Comparison of ENCODE assay signal across 23 cellular contexts in genomic region chr10:130362308-130362761, GRCh38.
DNase-seq lines count a peak whose midpoint lies in the region; TF ChIP-seq lines count a peak whose summit lies in the region.
"Had no signal": no experiment of that assay in that cellular context is flagged by ENCODE, and none has a peak within 500 bp of the region (broad histone marks: within the 10 kb centered on the region; RNA-seq: fewer than 3 reads in every experiment).

No MANE protein-coding gene starts in this region.

- H3K27me3 Mint-ChIP-seq in activated T-cell treated with anti-CD3 and anti-CD28 coated beads, Interleukin-2, amount 50 U/mL, for 24 hours: peaks cover 2% of the 10 kb centered on the region

- H3K9me3 ChIP-seq in SK-N-SH: no peaks in the 10 kb centered on the region
- H3K9me3 ChIP-seq: Peyer's patch had no signal

- H3K27me3 ChIP-seq in SK-N-SH (ENCODE audit: insufficient read depth): no peaks in the 10 kb centered on the region
- H3K27me3 ChIP-seq: Peyer's patch had no signal

- peaks cover 6% of the 10 kb centered on the region for H3K9me3 Mint-ChIP-seq in activated T-cell treated with anti-CD3 and anti-CD28 coated beads, Interleukin-2, amount 50 U/mL, for 24 hours
- H3K9me3 Mint-ChIP-seq: activated naive CD4-positive, alpha-beta T cell treated with anti-CD3 and anti-CD28 coated beads, Interleukin-2, amount 50 U/mL, for 24 hours had no signal

- no peaks in the 10 kb centered on the region for H3F3A ChIP-seq in SK-N-SH (replicated peaks; ENCODE audit: insufficient read depth)

- no peak overlapping the region for H3K4me3 ChIP-seq in SK-N-SH (ENCODE audit: low read depth in 2 of 2, low read length in 1 of 2)
- H3K4me3 ChIP-seq: GM23248, Peyer's patch had no signal

- POLR2A ChIA-PET in SK-N-SH (lab: Yijun Ruan, JAX): no interaction called here

- CTCF ChIA-PET in SK-N-SH (lab: Yijun Ruan, JAX): interaction anchor here (0.7 to 2.3 kb wide), 11 partner anchors 11 to 1512 kb away, joined by 3 to 14 read pairs (median 5); no protein-coding TSS in a partner anchor

- TF ChIP-seq EP300 in SK-N-SH (IDR thresholded peaks at IDR 0.05; ENCODE audit: borderline replicate concordance in 1 of 2, low read depth in 1 of 2, low read length in 1 of 2): peak in 1 of 2 experiments; percentile 96; a peak in 2 of 4 replicates

- TF ChIP-seq CTCF in SK-N-SH (IDR thresholded peaks at IDR 0.05): no peak

- no peak overlapping the region for H3K27ac Mint-ChIP-seq in activated T-cell treated with anti-CD3 and anti-CD28 coated beads, Interleukin-2, amount 50 U/mL, for 24 hours
- H3K27ac Mint-ChIP-seq: activated naive CD4-positive, alpha-beta T cell treated with anti-CD3 and anti-CD28 coated beads, Interleukin-2, amount 50 U/mL, for 24 hours; memory B cell; naive thymus-derived CD8-positive, alpha-beta T cell; stimulated activated effector memory CD8-positive, alpha-beta T cell treated with anti-CD3 and anti-CD28 coated beads, Interleukin-12 subunit alpha, Interleukin-12 subunit beta, amount 100 ng/mL, for 72 hours; WTC11 had no signal

- H3K4me2 ChIP-seq in SK-N-SH: no peak overlapping the region
- H3K4me2 ChIP-seq: KMS-11 had no signal

- H3K36me3 Mint-ChIP-seq in activated T-cell treated with anti-CD3 and anti-CD28 coated beads, Interleukin-2, amount 50 U/mL, for 24 hours (ENCODE audit: low read depth): no peaks in the 10 kb centered on the region
- H3K36me3 Mint-ChIP-seq: activated naive CD4-positive, alpha-beta T cell treated with anti-CD3 and anti-CD28 coated beads, Interleukin-2, amount 50 U/mL, for 24 hours; naive thymus-derived CD8-positive, alpha-beta T cell; stimulated activated effector memory CD8-positive, alpha-beta T cell treated with anti-CD3 and anti-CD28 coated beads, Interleukin-12 subunit alpha, Interleukin-12 subunit beta, amount 100 ng/mL, for 72 hours had no signal

- H3K4me1 ChIP-seq in SK-N-SH (ENCODE audit: control insufficient read depth in 1 of 2, insufficient read depth in 2 of 2, low read depth in 1 of 2, low read length in 1 of 2): peaks cover 0 to 47% of the 10 kb centered on the region in 2 experiments; a peak in 2 of 4 replicates
- H3K4me1 ChIP-seq: Peyer's patch had no signal

- peak overlapping the region in 1 of 2 experiments; percentile 90; a peak in 2 of 4 replicates for H3K27ac ChIP-seq in SK-N-SH (ENCODE audit: low read depth in 2 of 2, low read length in 1 of 2)
- H3K27ac ChIP-seq: GM23248, KMS-11, Peyer's patch had no signal

- no peaks in the 10 kb centered on the region for H4K20me1 ChIP-seq in SK-N-SH (ENCODE audit: insufficient read depth)

- H3K4me1 Mint-ChIP-seq in activated T-cell treated with anti-CD3 and anti-CD28 coated beads, Interleukin-2, amount 50 U/mL, for 24 hours (ENCODE audit: low read depth): no peaks in the 10 kb centered on the region
- H3K4me1 Mint-ChIP-seq: activated naive CD4-positive, alpha-beta T cell treated with anti-CD3 and anti-CD28 coated beads, Interleukin-2, amount 50 U/mL, for 24 hours; naive thymus-derived CD8-positive, alpha-beta T cell; stimulated activated effector memory CD8-positive, alpha-beta T cell treated with anti-CD3 and anti-CD28 coated beads, Interleukin-12 subunit alpha, Interleukin-12 subunit beta, amount 100 ng/mL, for 72 hours; WTC11 had no signal

- no peak overlapping the region for H2AFZ ChIP-seq in SK-N-SH (ENCODE audit: low read depth)
- H2AFZ ChIP-seq: GM23248 had no signal

- DNase-seq in activated CD8-positive, alpha-beta memory T cell treated with anti-CD3 and anti-CD28 coated beads, Interleukin-2, amount 50 U/mL, for 48 hours: peak; percentile 26
- no peak for DNase-seq in activated CD8-positive, alpha-beta memory T cell treated with anti-CD3 and anti-CD28 coated beads, Interleukin-2, amount 50 U/mL, for 4 hours
- DNase-seq in SK-N-SH (peak; percentile 90), left kidney (ENCODE audit: low read depth, low spot score) (peak; percentile 95), ureter (ENCODE audit: low spot score) (peak; percentile 10), cerebellar cortex (ENCODE audit: low spot score) (no peak), OCI-M1 (lab: John Stamatoyannopoulos, UW) (no peak)
- no peak for DNase-seq in activated T-cell treated with anti-CD3 and anti-CD28 coated beads, Interleukin-2, amount 50 U/mL, for 24 hours
- DNase-seq: ACHN; activated CD4-positive, alpha-beta T cell treated with anti-CD3 and anti-CD28 coated beads, Interleukin-2, amount 50 U/mL, for 48 hours; activated T-cell treated with anti-CD3 and anti-CD28 coated beads, Interleukin-2, amount 50 U/mL, for 48 hours; C1 segment of cervical spinal cord; central memory CD4-positive, alpha-beta T cell; foreskin fibroblast; GF-D8; GM23248; naive thymus-derived CD8-positive, alpha-beta T cell; Peyer's patch had no signal

- no peak; the same call in none of the 2 replicates for TF ChIP-seq RAD21 in SK-N-SH (IDR thresholded peaks at IDR 0.05; ENCODE audit: low read length)

- H3K4me3 Mint-ChIP-seq in activated T-cell treated with anti-CD3 and anti-CD28 coated beads, Interleukin-2, amount 50 U/mL, for 24 hours: no peak overlapping the region
- H3K4me3 Mint-ChIP-seq: activated naive CD4-positive, alpha-beta T cell treated with anti-CD3 and anti-CD28 coated beads, Interleukin-2, amount 50 U/mL, for 24 hours; memory B cell; naive thymus-derived CD8-positive, alpha-beta T cell; stimulated activated effector memory CD8-positive, alpha-beta T cell treated with anti-CD3 and anti-CD28 coated beads, Interleukin-12 subunit alpha, Interleukin-12 subunit beta, amount 100 ng/mL, for 72 hours; WTC11 had no signal

- no peaks in the 10 kb centered on the region for H3K9me2 ChIP-seq in SK-N-SH

- H3K9ac ChIP-seq in SK-N-SH: no peak overlapping the region
- H3K9ac ChIP-seq: GM23248, KMS-11 had no signal

- no peaks in the 10 kb centered on the region for H3K79me2 ChIP-seq in SK-N-SH (ENCODE audit: insufficient read depth)

- WGBS in SK-N-SH (ENCODE audit: low lambda C conversion rate): 0% methylated on average over 3 of the region's 9 CpGs

- no peaks in the 10 kb centered on the region for H3K36me3 ChIP-seq in SK-N-SH (replicated peaks in 1 of 2; ENCODE audit: control insufficient read depth in 1 of 2, insufficient read depth in 2 of 2, low read length in 1 of 2)
- H3K36me3 ChIP-seq: Peyer's patch had no signal

TF ChIP-seq in SK-N-SH, 30 proteins besides CTCF, POLR2A, EP300 and RAD21:
- TF ChIP-seq GATA2 (CRISPR knock-in tag; IDR thresholded peaks at IDR 0.05) (peak; percentile 74), MEF2A (IDR thresholded peaks at IDR 0.05; ENCODE audit: borderline replicate concordance, low read depth) (no peak), TCF12 (IDR thresholded peaks at IDR 0.05) (peak; percentile 68), RXRA (IDR thresholded peaks at IDR 0.05; ENCODE audit: borderline replicate concordance, low read depth) (no peak), FOXM1 (IDR thresholded peaks at IDR 0.05; ENCODE audit: low read depth) (no peak), CHD2 (IDR thresholded peaks at IDR 0.05; ENCODE audit: low read length, partially characterized antibody) (peak; percentile 87), POLR2AphosphoS5 (IDR thresholded peaks at IDR 0.05; ENCODE audit: low read depth, low read length) (peak; percentile 31; the same call in 1 of the 2 replicates), ELF1 (IDR thresholded peaks at IDR 0.05) (no peak), RCOR1 (IDR thresholded peaks at IDR 0.05; ENCODE audit: low read length) (peak; percentile 99), FOXJ3 (CRISPR knock-in tag; IDR thresholded peaks at IDR 0.05) (peak; percentile 75; the same call in 1 of the 2 replicates)

Comparison
In these comparisons a context has a peak if more than half of its experiments do, and no peak if none do; other contexts are left out.
1. DNase-seq: peak in activated CD8-positive, alpha-beta memory T cell treated with anti-CD3 and anti-CD28 coated beads, Interleukin-2, amount 50 U/mL, for 48 hours (single experiment), SK-N-SH (single experiment), left kidney (single experiment) and ureter (single experiment); none in activated CD8-positive, alpha-beta memory T cell treated with anti-CD3 and anti-CD28 coated beads, Interleukin-2, amount 50 U/mL, for 4 hours (single experiment), activated T-cell treated with anti-CD3 and anti-CD28 coated beads, Interleukin-2, amount 50 U/mL, for 24 hours (single experiment), cerebellar cortex (single experiment) and OCI-M1 (single experiment).